17 cellular contexts compared by ENCODE assay signal in genomic region chr2:165681841-165682240, GRCh38.
DNase-seq lines count a peak whose midpoint lies in the region; ATAC-seq and TF ChIP-seq lines count a peak whose summit lies in the region.
"Had no signal": no experiment of that assay in that cellular context is flagged by ENCODE, and none has a peak within 500 bp of the region (broad histone marks: within the 10 kb centered on the region; RNA-seq: fewer than 3 reads in every experiment).

No MANE protein-coding gene starts in this region.

- peaks cover 0 to 2% (median 0%) of the 10 kb centered on the region in 8 donors for H3K9me3 Mint-ChIP-seq in CD4-positive, alpha-beta memory T cell

- H3K27me3 ChIP-seq in dorsolateral prefrontal cortex, result no peaks in the 10 kb centered on the region
- no peaks in the 10 kb centered on the region for H3K27me3 ChIP-seq in uterus
- H3K27me3 ChIP-seq in CD4-positive, alpha-beta memory T cell (ENCODE audit: insufficient read depth, low read length), result no peaks in the 10 kb centered on the region

- intact Hi-C loops in dorsolateral prefrontal cortex (cut with DNase I), result no loop called here
- intact Hi-C loops in uterus (cut with DNase I; ENCODE audit: low total_unique reads), result no loop called here
- intact Hi-C loops in CD4-positive, alpha-beta memory T cell (cut with micrococcal nuclease), result no loop called here

- TF ChIP-seq POLR2A in uterus (IDR thresholded peaks at IDR 0.05), result no peak

- no peak overlapping the region for H3K27ac Mint-ChIP-seq in CD4-positive, alpha-beta memory T cell
- H3K27ac Mint-ChIP-seq: T-helper 17 cell had no signal

- TF ChIP-seq CTCF in dorsolateral prefrontal cortex (IDR thresholded peaks at IDR 0.05 in 54 of 56, conservative IDR thresholded peaks at IDR 0.05 in 2 of 56; ENCODE audit: low read depth in 1 of 56, partially characterized antibody in 56 of 56) (no peak), uterus (IDR thresholded peaks at IDR 0.05) (no peak)

- no peak overlapping the region for H3K4me3 Mint-ChIP-seq in CD4-positive, alpha-beta memory T cell
- H3K4me3 Mint-ChIP-seq: T-helper 17 cell had no signal

- POLR2A ChIA-PET in CD4-positive, alpha-beta memory T cell (lab: Charles Lee; ENCODE audit: partially characterized antibody), result no interaction called here

- H3K36me3 ChIP-seq in uterus, result no peaks in the 10 kb centered on the region
- no peaks in the 10 kb centered on the region for H3K36me3 ChIP-seq in CD4-positive, alpha-beta memory T cell (ENCODE audit: insufficient read depth, low read length)

- H3K4me3 ChIP-seq in dorsolateral prefrontal cortex (peak overlapping the region in 4 of 59 donors; percentile 15 to 32 (median 22)), uterus (no peak overlapping the region)
- no peak overlapping the region for H3K4me3 ChIP-seq in CD4-positive, alpha-beta memory T cell (ENCODE audit: low read length in 2 of 2)

- H3K27me3 Mint-ChIP-seq in CD4-positive, alpha-beta memory T cell, result no peaks in the 10 kb centered on the region

- no peaks in the 10 kb centered on the region for H3K4me1 ChIP-seq in uterus
- H3K4me1 ChIP-seq in CD4-positive, alpha-beta memory T cell (ENCODE audit: insufficient read depth, low read length), result no peaks in the 10 kb centered on the region

- CTCF ChIA-PET in CD4-positive, alpha-beta memory T cell (lab: Charles Lee; ENCODE audit: partially characterized antibody), result interaction anchor here (0.8 kb wide), 1 partner anchor 26 kb away, joined by 3 read pairs; no protein-coding TSS in a partner anchor

- DNase-seq in NCI-H1092 treated with DMSO at 0.1 percent for 48 hours (lab: John Stamatoyannopoulos, UW) (peak; percentile 61), NCI-H1092 (lab: John Stamatoyannopoulos, UW) (no peak), dorsolateral prefrontal cortex (peak in 2 of 10 donors; percentile 42 to 54), myocyte (ENCODE audit: low read depth) (peak; percentile 69), uterus (no peak), 8988T (no peak)
- no peak for DNase-seq in CD4-positive, alpha-beta memory T cell
- DNase-seq: activated CD4-positive, alpha-beta T cell treated with anti-CD3 and anti-CD28 coated beads for 1 hour; activated T-cell treated with anti-CD3 and anti-CD28 coated beads for 4 hours; foreskin fibroblast; NCI-H2171 treated with DMSO at 0.1 percent for 48 hours; retina; RPMI8226; stimulated activated CD4-positive, alpha-beta T cell treated with anti-CD3 and anti-CD28 coated beads, Interleukin-4, amount 100 ng/mL, for 4 hours; stimulated activated naive CD8-positive, alpha-beta T cell treated with anti-CD3 and anti-CD28 coated beads, Interleukin-15, Interleukin-2, amounts not matched to agents 100 U/mL and 50 U/mL, for 24 hours; T-helper 17 cell had no signal

- no peaks in the 10 kb centered on the region for H3K9me3 ChIP-seq in uterus
- H3K9me3 ChIP-seq in CD4-positive, alpha-beta memory T cell (ENCODE audit: control insufficient read depth in 1 of 2, low read length in 2 of 2), result no peaks in the 10 kb centered on the region

- no peaks in the 10 kb centered on the region for H3K4me1 Mint-ChIP-seq in CD4-positive, alpha-beta memory T cell
- H3K4me1 Mint-ChIP-seq: T-helper 17 cell had no signal

- H3K27ac ChIP-seq in dorsolateral prefrontal cortex (peak overlapping the region; percentile 11 to 93 (median 79)), uterus (peak overlapping the region; percentile 24 to 35)
- no peak overlapping the region for H3K27ac ChIP-seq in CD4-positive, alpha-beta memory T cell (ENCODE audit: low read depth, low read length)

- ATAC-seq in HG03196 (IDR thresholded peaks at IDR 0.05; ENCODE audit: unreplicated experiment), result no peak
- ATAC-seq: stimulated activated naive CD8-positive, alpha-beta T cell treated with anti-CD3 and anti-CD28 coated beads, Interleukin-15, Interleukin-2, amounts not matched to agents 100 U/mL and 50 U/mL, for 24 hours; T-helper 17 cell had no signal

- no peaks in the 10 kb centered on the region for H3K36me3 Mint-ChIP-seq in CD4-positive, alpha-beta memory T cell

Comparison
In these comparisons a context has a peak if more than half of its experiments do, and no peak if none do; other contexts are left out.
1. DNase-seq: peak in NCI-H1092 treated with DMSO at 0.1 percent for 48 hours (single experiment) and myocyte (single experiment); none in NCI-H1092 (single experiment), uterus (0 of 2), CD4-positive, alpha-beta memory T cell (0 of 5) and 8988T (single experiment).